ENCODE assay signal across 27 cellular contexts in genomic region chr2:219485201-219485580, GRCh38. TPM values are rescaled to one million over a fixed set of nuclear protein-coding genes. Genes with fewer than 3 reads are reported as not detected.
DNase-seq lines count a peak whose midpoint lies in the region; ATAC-seq and TF ChIP-seq lines count a peak whose summit lies in the region.
"Had no signal": no experiment of that assay in that cellular context is flagged by ENCODE, and none has a peak within 500 bp of the region (broad histone marks: within the 10 kb centered on the region; RNA-seq: fewer than 3 reads in every experiment).

No MANE protein-coding gene starts in this region.

- H3K27ac Mint-ChIP-seq in CD8-positive, alpha-beta T cell, result no peak overlapping the region
- no peak overlapping the region for H3K27ac Mint-ChIP-seq in activated T-helper 1 cell treated with anti-CD3 and anti-CD28 coated beads, Interleukin-12 subunit alpha, Interleukin-12 subunit beta, Interleukin-2, Interleukin-4 antibody, amounts not matched to agents 30 ng/mL and 10 ng/mL and 1 ng/mL, durations not matched to agents 14 hours and 24 hours and 36 hours
- H3K27ac Mint-ChIP-seq: activated naive CD4-positive, alpha-beta T cell treated with anti-CD3 and anti-CD28 coated beads, Interleukin-2, amount 10 ng/mL, durations not matched to agents 7 days and 5 days; activated T-cell treated with anti-CD3 and anti-CD28 coated beads, Interleukin-2, amount 50 U/mL, for 72 hours; nephron; T-helper 2 cell treated with Interferon-gamma antibody and Interleukin-4, amounts not matched to agents 5 μg/mL and 100 μg/mL, for 36 hours had no signal

- no peak for TF ChIP-seq CTCF in CD8-positive, alpha-beta T cell (IDR thresholded peaks at IDR 0.05)

- no peak overlapping the region for H3K4me3 ChIP-seq in CD8-positive, alpha-beta T cell (ENCODE audit: low read depth, low read length)
- H3K4me3 ChIP-seq in NT2/D1 (ENCODE audit: insufficient read length, low read depth) (peak overlapping the region; percentile 9), iPS-15b (ENCODE audit: low read depth, low read length) (peak overlapping the region; percentile 35), rectal smooth muscle tissue (ENCODE audit: low read length) (no peak overlapping the region)
- H3K4me3 ChIP-seq: right lobe of liver, SK-N-MC had no signal

- H3K27me3 Mint-ChIP-seq in CD8-positive, alpha-beta T cell (ENCODE audit: low read depth), result peaks cover 57% of the 10 kb centered on the region
- H3K27me3 Mint-ChIP-seq in activated T-helper 1 cell treated with anti-CD3 and anti-CD28 coated beads, Interleukin-12 subunit alpha, Interleukin-12 subunit beta, Interleukin-2, Interleukin-4 antibody, amounts not matched to agents 30 ng/mL and 10 ng/mL and 1 ng/mL, durations not matched to agents 14 hours and 24 hours and 36 hours (ENCODE audit: insufficient read depth), result peaks cover 44% of the 10 kb centered on the region

- H3K27ac ChIP-seq in CD8-positive, alpha-beta T cell (ENCODE audit: low read depth, low read length), result no peak overlapping the region
- peak overlapping the region; percentile 62 for H3K27ac ChIP-seq in rectal smooth muscle tissue (ENCODE audit: low read depth, low read length)
- H3K27ac ChIP-seq: KMS-11, parathyroid adenoma, right lobe of liver, SK-N-MC had no signal

- H3K36me3 Mint-ChIP-seq in CD8-positive, alpha-beta T cell, result peaks cover 2% of the 10 kb centered on the region
- no peaks in the 10 kb centered on the region for H3K36me3 Mint-ChIP-seq in activated T-helper 1 cell treated with anti-CD3 and anti-CD28 coated beads, Interleukin-12 subunit alpha, Interleukin-12 subunit beta, Interleukin-2, Interleukin-4 antibody, amounts not matched to agents 30 ng/mL and 10 ng/mL and 1 ng/mL, durations not matched to agents 14 hours and 24 hours and 36 hours (ENCODE audit: low read depth)
- H3K36me3 Mint-ChIP-seq: activated naive CD4-positive, alpha-beta T cell treated with anti-CD3 and anti-CD28 coated beads, Interleukin-2, amount 10 ng/mL, durations not matched to agents 7 days and 5 days had no signal

- peak overlapping the region; percentile 68 for H3K9ac ChIP-seq in NT2/D1 (ENCODE audit: insufficient read length, low read depth)
- no peak overlapping the region for H3K9ac ChIP-seq in iPS-15b (ENCODE audit: low read depth, low read length)
- no peak overlapping the region for H3K9ac ChIP-seq in rectal smooth muscle tissue (ENCODE audit: low read length)
- H3K9ac ChIP-seq: KMS-11, parathyroid adenoma had no signal

- peaks cover 24% of the 10 kb centered on the region for H3K27me3 ChIP-seq in CD8-positive, alpha-beta T cell (ENCODE audit: insufficient read depth, low read length)
- H3K27me3 ChIP-seq in NT2/D1 (ENCODE audit: insufficient read depth, insufficient read length) (peaks cover 65% of the 10 kb centered on the region), iPS-15b (ENCODE audit: control insufficient read depth, insufficient read depth, low read length) (peaks cover 34% of the 10 kb centered on the region), rectal smooth muscle tissue (ENCODE audit: control insufficient read depth, insufficient read depth, low read length) (peaks cover 10% of the 10 kb centered on the region)

- H3K9me3 Mint-ChIP-seq in CD8-positive, alpha-beta T cell, result no peaks in the 10 kb centered on the region
- no peaks in the 10 kb centered on the region for H3K9me3 Mint-ChIP-seq in activated T-helper 1 cell treated with anti-CD3 and anti-CD28 coated beads, Interleukin-12 subunit alpha, Interleukin-12 subunit beta, Interleukin-2, Interleukin-4 antibody, amounts not matched to agents 30 ng/mL and 10 ng/mL and 1 ng/mL, durations not matched to agents 14 hours and 24 hours and 36 hours
- H3K9me3 Mint-ChIP-seq: activated naive CD4-positive, alpha-beta T cell treated with anti-CD3 and anti-CD28 coated beads, Interleukin-2, amount 10 ng/mL, durations not matched to agents 7 days and 5 days; activated T-cell treated with anti-CD3 and anti-CD28 coated beads, Interleukin-2, amount 50 U/mL, for 72 hours; nephron; T-helper 2 cell treated with Interferon-gamma antibody and Interleukin-4, amounts not matched to agents 5 μg/mL and 100 μg/mL, for 36 hours had no signal

- CTCF ChIA-PET in CD8-positive, alpha-beta T cell (lab: Charles Lee), result interaction anchor here (1.1 kb wide), 1 partner anchor 82 kb away, joined by 3 read pairs; no protein-coding TSS in a partner anchor

- POLR2A ChIA-PET in CD8-positive, alpha-beta T cell (lab: Charles Lee), result no interaction called here

- H3K4me1 Mint-ChIP-seq in CD8-positive, alpha-beta T cell (ENCODE audit: low read depth), result peaks cover 3% of the 10 kb centered on the region
- H3K4me1 Mint-ChIP-seq in activated T-helper 1 cell treated with anti-CD3 and anti-CD28 coated beads, Interleukin-12 subunit alpha, Interleukin-12 subunit beta, Interleukin-2, Interleukin-4 antibody, amounts not matched to agents 30 ng/mL and 10 ng/mL and 1 ng/mL, durations not matched to agents 14 hours and 24 hours and 36 hours (ENCODE audit: low read depth), result no peaks in the 10 kb centered on the region

- H3K36me3 ChIP-seq in CD8-positive, alpha-beta T cell (ENCODE audit: insufficient read depth, low read length), result no peaks in the 10 kb centered on the region
- H3K36me3 ChIP-seq in NT2/D1 (ENCODE audit: insufficient read depth, insufficient read length, low read length) (peaks cover 33% of the 10 kb centered on the region), iPS-15b (ENCODE audit: control insufficient read depth, insufficient read depth, low read length) (peaks cover 8% of the 10 kb centered on the region), rectal smooth muscle tissue (ENCODE audit: control insufficient read depth, insufficient read depth, low read length) (peaks cover 10% of the 10 kb centered on the region)
- H3K36me3 ChIP-seq: right lobe of liver had no signal

- H3K4me1 ChIP-seq in CD8-positive, alpha-beta T cell (ENCODE audit: insufficient read depth, low read length), result peaks cover 7% of the 10 kb centered on the region
- H3K4me1 ChIP-seq in NT2/D1 (ENCODE audit: insufficient read depth, insufficient read length) (peaks cover 23% of the 10 kb centered on the region), iPS-15b (ENCODE audit: control insufficient read depth, insufficient read depth, low read length) (peaks cover 16% of the 10 kb centered on the region), rectal smooth muscle tissue (ENCODE audit: control insufficient read depth, insufficient read depth, low read length) (peaks cover 4% of the 10 kb centered on the region)
- H3K4me1 ChIP-seq: right lobe of liver had no signal

- DNase-seq in CD8-positive, alpha-beta T cell, result no peak
- DNase-seq in NT2/D1 (ENCODE audit: low read depth, low spot score), result no peak
- no peak for DNase-seq in NCI-H446 treated with DMSO at 0.1 percent for 48 hours (lab: John Stamatoyannopoulos, UW)
- no peak for DNase-seq in GM03348 (ENCODE audit: low spot score)
- no peak for DNase-seq in activated T-helper 1 cell treated with anti-CD3 and anti-CD28 coated beads, Interleukin-12 subunit alpha, Interleukin-12 subunit beta, Interleukin-2, Interleukin-4 antibody, amounts not matched to agents 30 ng/mL and 10 ng/mL and 1 ng/mL, durations not matched to agents 14 hours and 24 hours and 36 hours (ENCODE audit: low spot score)
- DNase-seq in NCI-H2029 (lab: John Stamatoyannopoulos, UW), result no peak
- DNase-seq: activated CD4-positive, alpha-beta T cell treated with anti-CD3 and anti-CD28 coated beads for 48 hours; activated naive CD4-positive, alpha-beta T cell treated with anti-CD3 and anti-CD28 coated beads, Interleukin-2, amount 10 ng/mL, durations not matched to agents 7 days and 5 days; activated T-cell treated with anti-CD3 and anti-CD28 coated beads, Interleukin-2, amount 50 U/mL, for 72 hours; C1 segment of cervical spinal cord; EL; left colon; NCI-H1436 treated with DMSO at 0.1 percent for 48 hours; NCI-H2171; NCI-H526 treated with DMSO at 0.1 percent for 48 hours; right lobe of liver; stimulated activated naive CD8-positive, alpha-beta T cell treated with anti-CD3 and anti-CD28 coated beads, Interleukin-15, Interleukin-2, amounts not matched to agents 100 U/mL and 50 U/mL, for 24 hours had no signal

- no peak for ATAC-seq in CD8-positive, alpha-beta T cell

- H3K9me3 ChIP-seq in CD8-positive, alpha-beta T cell (ENCODE audit: low read length), result no peaks in the 10 kb centered on the region
- no peaks in the 10 kb centered on the region for H3K9me3 ChIP-seq in NT2/D1 (ENCODE audit: insufficient read depth, low read length)
- no peaks in the 10 kb centered on the region for H3K9me3 ChIP-seq in iPS-15b (ENCODE audit: control insufficient read depth, insufficient read depth, low read length)
- H3K9me3 ChIP-seq: right lobe of liver had no signal

- intact Hi-C loops in CD8-positive, alpha-beta T cell (cut with DNase I, micrococcal nuclease), result no loop called here
- intact Hi-C loops in activated T-helper 1 cell treated with anti-CD3 and anti-CD28 coated beads, Interleukin-12 subunit alpha, Interleukin-12 subunit beta, Interleukin-2, Interleukin-4 antibody, amounts not matched to agents 30 ng/mL and 10 ng/mL and 1 ng/mL, durations not matched to agents 14 hours and 24 hours and 36 hours (cut with micrococcal nuclease), result no loop called here

- peak overlapping the region; percentile 47 for H3K4me3 Mint-ChIP-seq in CD8-positive, alpha-beta T cell
- H3K4me3 Mint-ChIP-seq in activated T-helper 1 cell treated with anti-CD3 and anti-CD28 coated beads, Interleukin-12 subunit alpha, Interleukin-12 subunit beta, Interleukin-2, Interleukin-4 antibody, amounts not matched to agents 30 ng/mL and 10 ng/mL and 1 ng/mL, durations not matched to agents 14 hours and 24 hours and 36 hours, result no peak overlapping the region
- H3K4me3 Mint-ChIP-seq: activated naive CD4-positive, alpha-beta T cell treated with anti-CD3 and anti-CD28 coated beads, Interleukin-2, amount 10 ng/mL, durations not matched to agents 7 days and 5 days; T-helper 2 cell treated with Interferon-gamma antibody and Interleukin-4, amounts not matched to agents 5 μg/mL and 100 μg/mL, for 36 hours had no signal

RNA-seq across cellular contexts. Expression of gene GMPPA, which starts 13.5 kb away (rescaled TPM):
- total RNA-seq in CD8-positive, alpha-beta T cell, result 10 to 100 TPM in 1 of 2 experiments, 1 to 10 TPM in 1; 9.4 to 15.0 TPM
- total RNA-seq in activated T-helper 1 cell treated with anti-CD3 and anti-CD28 coated beads, Interleukin-12 subunit alpha, Interleukin-12 subunit beta, Interleukin-2, Interleukin-4 antibody, amounts not matched to agents 30 ng/mL and 10 ng/mL and 1 ng/mL, durations not matched to agents 14 hours and 24 hours and 36 hours, result 41.3 and 50.3 TPM in 2 replicates

RNA-seq across cellular contexts. Expression of gene ASIC4, which starts 29.1 kb away (rescaled TPM):
- total RNA-seq in CD8-positive, alpha-beta T cell, result under 1 TPM in 1 of 2 experiments, not detected in 1; 0.14 TPM
- 0.08 TPM in 1 of 2 replicates, not detected in the other for total RNA-seq in activated T-helper 1 cell treated with anti-CD3 and anti-CD28 coated beads, Interleukin-12 subunit alpha, Interleukin-12 subunit beta, Interleukin-2, Interleukin-4 antibody, amounts not matched to agents 30 ng/mL and 10 ng/mL and 1 ng/mL, durations not matched to agents 14 hours and 24 hours and 36 hours
- total RNA-seq: glomerular endothelial cell, left colon, mesenteric fat pad, right lobe of liver, RPMI7951 had no signal

RNA-seq across cellular contexts. Expression of gene SPEG, which starts 50.5 kb away (rescaled TPM):
- 10 to 100 TPM; 18.1 to 21.8 TPM for total RNA-seq in CD8-positive, alpha-beta T cell
- 0.13 TPM in 1 of 2 replicates, not detected in the other for total RNA-seq in activated T-helper 1 cell treated with anti-CD3 and anti-CD28 coated beads, Interleukin-12 subunit alpha, Interleukin-12 subunit beta, Interleukin-2, Interleukin-4 antibody, amounts not matched to agents 30 ng/mL and 10 ng/mL and 1 ng/mL, durations not matched to agents 14 hours and 24 hours and 36 hours

RNA-seq across cellular contexts. Expression of gene CHPF, which starts 58.4 kb away (rescaled TPM):
- 1 to 10 TPM; 5.2 to 6.2 TPM for total RNA-seq in CD8-positive, alpha-beta T cell
- 41.3 and 43.4 TPM in 2 replicates for total RNA-seq in activated T-helper 1 cell treated with anti-CD3 and anti-CD28 coated beads, Interleukin-12 subunit alpha, Interleukin-12 subunit beta, Interleukin-2, Interleukin-4 antibody, amounts not matched to agents 30 ng/mL and 10 ng/mL and 1 ng/mL, durations not matched to agents 14 hours and 24 hours and 36 hours

RNA-seq across cellular contexts. Expression of gene TMEM198, which starts 58.6 kb away (rescaled TPM):
- total RNA-seq in CD8-positive, alpha-beta T cell, result under 1 TPM; 0.31 to 0.46 TPM
- total RNA-seq in activated T-helper 1 cell treated with anti-CD3 and anti-CD28 coated beads, Interleukin-12 subunit alpha, Interleukin-12 subunit beta, Interleukin-2, Interleukin-4 antibody, amounts not matched to agents 30 ng/mL and 10 ng/mL and 1 ng/mL, durations not matched to agents 14 hours and 24 hours and 36 hours, result 2.9 and 3.3 TPM in 2 replicates

Comparison
In these comparisons a context has a peak if more than half of its experiments do, and no peak if none do; other contexts are left out.
1. H3K4me3 ChIP-seq: peak in NT2/D1 (single experiment) and iPS-15b (single experiment); none in CD8-positive, alpha-beta T cell (single experiment) and rectal smooth muscle tissue (single experiment).
2. RNA of gene SPEG, which starts 50.5 kb away (total RNA-seq): 18.1 to 21.8 TPM in CD8-positive, alpha-beta T cell; 0.13 TPM in activated T-helper 1 cell treated with anti-CD3 and anti-CD28 coated beads, Interleukin-12 subunit alpha, Interleukin-12 subunit beta, Interleukin-2, Interleukin-4 antibody, amounts not matched to agents 30 ng/mL and 10 ng/mL and 1 ng/mL, durations not matched to agents 14 hours and 24 hours and 36 hours; every median in the first group is over 10 times any median in the second.